26 cellular contexts compared by ENCODE assay signal in genomic region chr2:152391318-152391717, GRCh38.
"Had no signal": no experiment of that assay in that cellular context is flagged by ENCODE, and none has a peak within 500 bp of the region (broad histone marks: within the 10 kb centered on the region; RNA-seq: fewer than 3 reads in every experiment).

No MANE protein-coding gene starts in this region.

- ATAC-seq: naive thymus-derived CD8-positive, alpha-beta T cell; natural killer cell treated with Interleukin-12 subunit alpha and Interleukin-12 subunit beta and Interleukin-15 and Interleukin-18, amount 100 ng/mL, for 72 hours; pancreas; right lobe of liver; stimulated activated naive B cell treated with anti-CD40 and anti-IgM and Interleukin-4, amounts not matched to agents 10 μg/mL and 1 μg/mL and 100 μg/mL, for 72 hours; upper lobe of right lung had no signal

- H3K9me3 ChIP-seq: neutrophil, pancreas, prostate gland, right atrium auricular region, right lobe of liver, sigmoid colon, stomach, testis, tibial artery, transverse colon, upper lobe of right lung, uterus had no signal

- DNase-seq: naive B cell; naive thymus-derived CD8-positive, alpha-beta T cell; nephron progenitor cell; nucleus accumbens; pancreas; posterior cingulate gyrus; retina; right lobe of liver; sigmoid colon; small intestine; stimulated activated CD4-positive, alpha-beta T cell treated with anti-CD3 and anti-CD28 coated beads, Interleukin-15, amount 100 ng/mL, for 24 hours; stimulated activated CD4-positive, alpha-beta T cell treated with anti-CD3 and anti-CD28 coated beads, Interleukin-2, amount 100 ng/mL, for 24 hours; stimulated activated CD4-positive, alpha-beta T cell treated with anti-CD3 and anti-CD28 coated beads, Interleukin-2, amount 100 ng/mL, for 48 hours; stimulated activated CD4-positive, alpha-beta T cell treated with anti-CD3 and anti-CD28 coated beads, Interleukin-4, amount 100 ng/mL, for 24 hours; stimulated activated naive B cell treated with anti-CD40 and anti-IgM and Interleukin-4, amounts not matched to agents 10 μg/mL and 1 μg/mL and 100 μg/mL, for 72 hours; stimulated activated naive CD4-positive, alpha-beta T cell treated with Interleukin-2 at 50 U/mL for 16 hours; stomach; testis; tibial artery; transverse colon; upper lobe of right lung; uterus had no signal

- H3K4me3 ChIP-seq: pancreas, prostate gland, right atrium auricular region, right lobe of liver, sigmoid colon, stomach, testis, tibial artery, transverse colon, upper lobe of right lung, uterus had no signal

- H3K27ac ChIP-seq: neutrophil, pancreas, prostate gland, right atrium auricular region, right lobe of liver, sigmoid colon, stomach, testis, tibial artery, upper lobe of right lung, uterus had no signal

- H3K4me1 ChIP-seq: prostate gland, right atrium auricular region, right lobe of liver had no signal

- H3K36me3 ChIP-seq: neutrophil, pancreas, prostate gland, right atrium auricular region, right lobe of liver, sigmoid colon, stomach, tibial artery, transverse colon, upper lobe of right lung, uterus had no signal

- H3K27me3 ChIP-seq: neutrophil, pancreas, right atrium auricular region, right lobe of liver, sigmoid colon, stomach, testis, tibial artery, transverse colon, upper lobe of right lung, uterus had no signal
